Comparison of ENCODE assay signal across 13 cellular contexts in the genomic region with DNA sequence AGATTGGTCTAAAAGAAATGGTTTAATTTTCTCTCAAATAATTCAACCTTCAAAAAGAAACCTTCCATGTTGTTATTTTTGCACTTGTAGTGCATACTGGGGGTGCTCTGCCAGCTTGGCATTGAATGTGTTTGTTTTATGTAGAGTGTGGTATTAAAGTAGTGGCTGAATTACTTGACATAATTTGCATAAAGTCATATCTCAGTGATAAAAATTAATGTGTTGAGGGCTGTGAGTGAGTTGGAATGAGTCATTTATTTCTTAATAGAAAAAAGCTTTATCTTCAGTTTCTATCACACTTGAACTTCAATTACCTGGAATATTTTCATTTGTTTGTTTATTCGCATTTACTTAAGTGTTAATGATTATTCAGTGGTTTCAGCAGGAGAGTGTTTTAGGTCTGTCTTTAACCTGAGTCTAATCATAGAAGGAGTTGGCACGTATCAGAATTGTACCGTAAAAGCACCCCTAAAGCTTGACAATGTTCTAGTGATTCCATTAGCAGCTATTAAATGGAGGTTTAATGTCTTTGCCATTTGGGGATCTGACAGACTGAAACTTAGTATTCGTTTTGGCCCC.
"Had no signal": no experiment of that assay in that cellular context is flagged by ENCODE, and none has a peak within 500 bp of the region (broad histone marks: within the 10 kb centered on the region; RNA-seq: fewer than 3 reads in every experiment).

No MANE protein-coding gene starts in this region.

- ATAC-seq: heart right ventricle; natural killer cell treated with Interleukin-12 subunit alpha and Interleukin-12 subunit beta and Interleukin-15 and Interleukin-18, amount 100 ng/mL, for 72 hours; T-helper 17 cell had no signal

- DNase-seq: activated CD4-positive, alpha-beta T cell treated with anti-CD3 and anti-CD28 coated beads, Interleukin-2, amount 50 U/mL, for 4 hours; activated gamma-delta T cell; effector CD8-positive, alpha-beta T cell; esophagus squamous epithelium; heart right ventricle; stimulated activated CD4-positive, alpha-beta T cell treated with anti-CD3 and anti-CD28 coated beads, Interleukin-12 subunit alpha, Interleukin-12 subunit beta, amount 100 ng/mL, for 4 hours; stimulated activated CD4-positive, alpha-beta T cell treated with anti-CD3 and anti-CD28 coated beads, Interleukin-1b, Interleukin-23, amount 100 ng/mL, for 48 hours; stimulated activated CD8-positive, alpha-beta memory T cell treated with anti-CD3 and anti-CD28 coated beads, Interleukin-4, amount 100 ng/mL, for 48 hours; stimulated activated naive CD4-positive, alpha-beta T cell; T-helper 17 cell; transverse colon; uterus had no signal

- H3K36me3 ChIP-seq: esophagus squamous epithelium, heart right ventricle, transverse colon, uterus had no signal

- H3K9me3 ChIP-seq: esophagus squamous epithelium, transverse colon, uterus had no signal

- H3K4me1 ChIP-seq: esophagus squamous epithelium, heart right ventricle, transverse colon, uterus had no signal

- H3K27me3 ChIP-seq: esophagus squamous epithelium, heart right ventricle, transverse colon, uterus had no signal

- H3K4me3 ChIP-seq: esophagus squamous epithelium, heart right ventricle, transverse colon, uterus had no signal

- H3K27ac ChIP-seq: esophagus squamous epithelium, heart right ventricle, transverse colon, uterus had no signal
